Comparison of ENCODE assay signal across 8 cellular contexts in the genomic region with DNA sequence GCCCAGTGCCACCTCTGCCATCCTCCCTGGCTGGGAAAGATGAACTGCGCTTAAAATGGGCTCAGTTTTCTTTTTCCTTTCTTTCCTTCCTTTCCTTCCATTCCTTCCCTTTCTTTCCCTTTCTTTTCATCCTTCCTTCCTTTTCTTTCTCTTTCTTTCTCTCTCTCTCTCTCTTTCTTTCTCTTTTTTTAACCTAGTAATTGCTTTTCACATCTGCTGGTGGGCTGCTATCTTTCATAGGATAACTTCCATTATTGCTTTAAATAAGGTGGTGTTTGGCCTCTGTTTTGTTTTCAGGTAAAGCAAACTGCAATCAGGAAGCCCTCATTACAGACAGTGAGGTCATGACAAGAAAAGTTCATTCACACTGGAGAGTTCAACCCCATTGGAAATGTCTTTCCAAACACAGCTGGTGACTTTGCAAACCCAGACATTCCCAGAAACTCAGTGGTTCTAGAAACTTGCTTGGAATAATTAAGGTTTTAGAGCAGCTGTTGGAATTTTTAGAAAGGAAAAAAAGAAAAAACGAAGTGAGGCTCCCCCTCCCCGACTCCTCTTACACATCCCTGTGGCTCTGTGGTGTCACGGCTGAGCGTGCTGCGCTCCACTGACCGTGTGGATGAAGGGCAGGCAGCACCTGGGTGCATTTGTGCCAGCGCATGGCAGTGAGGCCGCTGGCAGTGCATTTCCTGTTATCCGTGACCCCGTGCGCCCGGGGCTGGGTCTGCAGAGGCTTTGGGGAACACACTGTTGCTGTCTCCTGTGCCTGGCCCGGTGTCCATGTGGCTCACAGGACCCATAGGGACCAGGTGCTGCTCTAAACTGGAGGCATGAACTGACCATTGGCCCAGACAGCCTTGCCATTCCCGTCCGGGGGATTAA.
DNase-seq lines count a peak whose midpoint lies in the region; ATAC-seq, FAIRE-seq and TF ChIP-seq lines count a peak whose summit lies in the region.

No MANE protein-coding gene starts in this region.

- H3K14ac ChIP-seq in trophoblast cell (ENCODE audit: low read length): no peak overlapping the region

- 74% methylated on average over 9 of the region's 16 CpGs for WGBS in HepG2 (ENCODE audit: low lambda C conversion rate)
- WGBS in thymus: 60% methylated on average over 16 of the region's 16 CpGs
- no CpG with 5 or more reads among the region's 16 CpGs for WGBS in trophoblast cell (ENCODE audit: extremely low coverage, insufficient coverage, insufficient read length)

- H3K79me2 ChIP-seq in HepG2 (ENCODE audit: insufficient read depth, low read length) (no peaks in the 10 kb centered on the region), trophoblast cell (ENCODE audit: control insufficient read depth, insufficient read depth, low read length, poor library complexity) (no peaks in the 10 kb centered on the region)

- H3K4me2 ChIP-seq in HepG2 (ENCODE audit: low read depth, low read length) (peak overlapping the region; percentile 94), trophoblast cell (ENCODE audit: low read length) (no peak overlapping the region)

- H2BK12ac ChIP-seq in trophoblast cell (ENCODE audit: low read length): no peak overlapping the region

- no TSS peak for BruUV-seq in HepG2 (replicated peaks; lab: Mats Ljungman, UMichigan)

- H4K20me1 ChIP-seq in HepG2 (ENCODE audit: insufficient read depth, low read length): no peaks in the 10 kb centered on the region

- H2BK120ac ChIP-seq in trophoblast cell (ENCODE audit: insufficient read depth, low read length, poor library complexity): no peak overlapping the region

- no peaks in the 10 kb centered on the region for H3K9me3 Mint-ChIP-seq in activated CD4-positive, alpha-beta T cell treated with anti-CD3 and anti-CD28 coated beads for 36 hours (ENCODE audit: low read depth)
- no peaks in the 10 kb centered on the region for H3K9me3 Mint-ChIP-seq in activated naive CD4-positive, alpha-beta T cell treated with anti-CD3 and anti-CD28 coated beads, Interleukin-2, amount 50 U/mL, for 72 hours

- H3K4me1 Mint-ChIP-seq in activated CD4-positive, alpha-beta T cell treated with anti-CD3 and anti-CD28 coated beads for 36 hours: peaks cover 70% of the 10 kb centered on the region

- H3K27me3 ChIP-seq in HepG2 (ENCODE audit: control insufficient read depth in 1 of 2, insufficient read depth in 2 of 2, low read length in 2 of 2) (no peaks in the 10 kb centered on the region), thymus (ENCODE audit: control insufficient read depth, insufficient read depth) (peaks cover 3% of the 10 kb centered on the region), trophoblast cell (ENCODE audit: insufficient read depth, low read length) (no peaks in the 10 kb centered on the region)

- TF ChIP-seq POLR2A in HepG2 (IDR thresholded peaks at IDR 0.05; ENCODE audit: insufficient read depth in 1 of 2, low read depth in 2 of 2, low read length in 2 of 2): no peak

- TF ChIP-seq EP300 in HepG2 (IDR thresholded peaks at IDR 0.05; ENCODE audit: low read depth in 2 of 2, low read length in 2 of 2) (no peak), HepG2 (CRISPR knock-in tag; IDR thresholded peaks at IDR 0.05; ENCODE audit: borderline replicate concordance) (no peak)

- H4K8ac ChIP-seq in trophoblast cell (ENCODE audit: low read depth, low read length): no peak overlapping the region

- peaks cover 15% of the 10 kb centered on the region for H3K36me3 Mint-ChIP-seq in activated CD4-positive, alpha-beta T cell treated with anti-CD3 and anti-CD28 coated beads for 36 hours (ENCODE audit: low read depth)
- peaks cover 18 to 21% of the 10 kb centered on the region in 2 donors for H3K36me3 Mint-ChIP-seq in activated naive CD4-positive, alpha-beta T cell treated with anti-CD3 and anti-CD28 coated beads, Interleukin-2, amount 50 U/mL, for 72 hours

- no peak for TF ChIP-seq CTCF in HepG2 (CRISPR knock-in tag; IDR thresholded peaks at IDR 0.05)

- peak overlapping the region in 1 of 3 experiments; percentile 65; a peak in 2 of 6 replicates for H3K4me3 ChIP-seq in HepG2 (replicated peaks in 1 of 3; ENCODE audit: insufficient read depth in 1 of 3, low read depth in 2 of 3, low read length in 3 of 3)
- no peak overlapping the region for H3K4me3 ChIP-seq in thymus (ENCODE audit: low read length)
- no peak overlapping the region for H3K4me3 ChIP-seq in trophoblast cell (ENCODE audit: low read depth, low read length)

- peak; percentile 45 for DNase-seq in activated CD4-positive, alpha-beta T cell treated with anti-CD3 and anti-CD28 coated beads for 36 hours
- no peak for DNase-seq in activated CD4-positive, alpha-beta T cell treated with anti-CD3 and anti-CD28 coated beads for 1 hour
- DNase-seq in activated naive CD4-positive, alpha-beta T cell treated with anti-CD3 and anti-CD28 coated beads, Interleukin-2, amount 50 U/mL, for 72 hours (ENCODE audit: low spot score in 2 of 2): no peak
- DNase-seq in HepG2 (ENCODE audit: low spot score) (no peak), trophoblast cell (no peak), NCI-H526 treated with DMSO at 0.1 percent for 48 hours (lab: John Stamatoyannopoulos, UW) (no peak)
- no peak for DNase-seq in stimulated activated CD4-positive, alpha-beta T cell treated with anti-CD3 and anti-CD28 coated beads, Interleukin-4, amount 100 ng/mL, for 24 hours

- no peak overlapping the region for H2AK5ac ChIP-seq in trophoblast cell (ENCODE audit: low read length)

- no peak overlapping the region for H2BK5ac ChIP-seq in trophoblast cell (ENCODE audit: low read depth, low read length, poor library complexity)

- H3K9ac ChIP-seq in HepG2 (ENCODE audit: insufficient read depth, low read depth, low read length): peak overlapping the region; percentile 61
- H3K9ac ChIP-seq in trophoblast cell (ENCODE audit: low read length): no peak overlapping the region

- H3K23ac ChIP-seq in trophoblast cell (ENCODE audit: low read length): no peak overlapping the region

- no peak overlapping the region for H3K18ac ChIP-seq in trophoblast cell (ENCODE audit: low read length)

- no peak overlapping the region for H3K4ac ChIP-seq in trophoblast cell (ENCODE audit: low read depth, low read length)

- no peak overlapping the region for H4K12ac ChIP-seq in trophoblast cell (ENCODE audit: low read depth, low read length)

- H3K36me3 ChIP-seq in HepG2 (replicated peaks in 1 of 2; ENCODE audit: control insufficient read depth in 1 of 2, insufficient read depth in 2 of 2, low read length in 2 of 2): no peaks in the 10 kb centered on the region
- no peaks in the 10 kb centered on the region for H3K36me3 ChIP-seq in thymus (ENCODE audit: control insufficient read depth, insufficient read depth)
- H3K36me3 ChIP-seq in trophoblast cell (ENCODE audit: control insufficient read depth in 1 of 2, insufficient read depth in 2 of 2, low read length in 2 of 2): no peaks in the 10 kb centered on the region

- POLR2A ChIA-PET in activated CD4-positive, alpha-beta T cell treated with anti-CD3 and anti-CD28 coated beads for 36 hours (lab: Charles Lee): interaction anchor here (0.5 to 3.3 kb wide), 6 partner anchors 8 to 151 kb away, joined by 3 to 20 read pairs (median 6); no protein-coding TSS in a partner anchor
- POLR2A ChIA-PET in HepG2 (lab: Yijun Ruan, JAX): interaction anchor here (0.6 to 1.3 kb wide), 2 partner anchors 62 to 605 kb away, joined by 3 read pairs; no protein-coding TSS in a partner anchor

- in situ Hi-C loops in HepG2 (cut with HindIII; ENCODE audit: extremely low pct_ligation_motif_present, low pct_unique_long_range_greater_than_20kb): no loop called here

- TF ChIP-seq RAD21 in HepG2 (CRISPR knock-in tag; IDR thresholded peaks at IDR 0.05): no peak

- intact Hi-C loops in activated CD4-positive, alpha-beta T cell treated with anti-CD3 and anti-CD28 coated beads for 36 hours (cut with DNase I, micrococcal nuclease): loop anchor here (1.0 to 5.0 kb wide), 7 partner anchors 12 to 253 kb away; no protein-coding TSS in a partner anchor
- intact Hi-C loops in HepG2 (cut with micrococcal nuclease; ENCODE audit: unreplicated experiment): loop anchor here (1.0 to 5.0 kb wide), 3 partner anchors 55 to 253 kb away; a partner anchor contains a TSS

- no peak overlapping the region for H4K91ac ChIP-seq in trophoblast cell (ENCODE audit: low read depth, low read length)

- no peak for ATAC-seq in activated CD4-positive, alpha-beta T cell treated with anti-CD3 and anti-CD28 coated beads for 36 hours
- ATAC-seq in activated naive CD4-positive, alpha-beta T cell treated with anti-CD3 and anti-CD28 coated beads, Interleukin-2, amount 50 U/mL, for 72 hours: no peak
- ATAC-seq in HepG2: 0 out of 3 replicates have a peak, but pooled peaks have one; percentile 2

- H3K79me1 ChIP-seq in trophoblast cell (ENCODE audit: low read length): no peaks in the 10 kb centered on the region

- H3K9me3 ChIP-seq in HepG2 (ENCODE audit: low read length) (no peaks in the 10 kb centered on the region), thymus (ENCODE audit: control insufficient read depth) (no peaks in the 10 kb centered on the region), trophoblast cell (ENCODE audit: insufficient read depth, low read depth, low read length) (peaks cover 2% of the 10 kb centered on the region)

- no peak for FAIRE-seq in HepG2 (lab: Jason Lieb, UNC)

- CTCF ChIA-PET in activated CD4-positive, alpha-beta T cell treated with anti-CD3 and anti-CD28 coated beads for 36 hours (lab: Charles Lee): interaction anchor here (0.7 to 6.2 kb wide), 14 partner anchors 8 to 595 kb away, joined by 3 to 42 read pairs (median 4); no protein-coding TSS in a partner anchor
- CTCF ChIA-PET in HepG2 (lab: Yijun Ruan, JAX; ENCODE audit: low intra/inter-chr PET ratio, low total read pairs): interaction anchor here (1.5 to 3.0 kb wide), 2 partner anchors 56 to 181 kb away, joined by 5 to 16 read pairs; no protein-coding TSS in a partner anchor

- peak overlapping the region; percentile 100 for H3K27ac Mint-ChIP-seq in activated CD4-positive, alpha-beta T cell treated with anti-CD3 and anti-CD28 coated beads for 36 hours
- peak overlapping the region; percentile 97 to 99 for H3K27ac Mint-ChIP-seq in activated naive CD4-positive, alpha-beta T cell treated with anti-CD3 and anti-CD28 coated beads, Interleukin-2, amount 50 U/mL, for 72 hours

- H3K27ac ChIP-seq in HepG2 (ENCODE audit: extremely low read length, insufficient read depth, low read length): peak overlapping the region; percentile 72
- H3K27ac ChIP-seq in thymus (ENCODE audit: low read depth): peak overlapping the region; percentile 80
- no peak overlapping the region for H3K27ac ChIP-seq in trophoblast cell (ENCODE audit: low read depth, low read length)

- H2AFZ ChIP-seq in HepG2 (ENCODE audit: low read length) (no peak overlapping the region), trophoblast cell (ENCODE audit: insufficient read depth, low read length, poor library complexity) (no peak overlapping the region)

- H3K4me3 Mint-ChIP-seq in activated CD4-positive, alpha-beta T cell treated with anti-CD3 and anti-CD28 coated beads for 36 hours: peak overlapping the region; percentile 69

- no peaks in the 10 kb centered on the region for H3K27me3 Mint-ChIP-seq in activated CD4-positive, alpha-beta T cell treated with anti-CD3 and anti-CD28 coated beads for 36 hours

- peaks cover 43% of the 10 kb centered on the region for H3K4me1 ChIP-seq in HepG2 (ENCODE audit: insufficient read depth, low read length)
- peaks cover 3% of the 10 kb centered on the region for H3K4me1 ChIP-seq in thymus (ENCODE audit: control insufficient read depth, insufficient read depth, low read length)
- peaks cover 11 to 14% of the 10 kb centered on the region in 2 experiments for H3K4me1 ChIP-seq in trophoblast cell (ENCODE audit: control insufficient read depth in 1 of 2, insufficient read depth in 2 of 2, low read length in 2 of 2)
